ENCODE assay signal across 21 cellular contexts in the genomic region with DNA sequence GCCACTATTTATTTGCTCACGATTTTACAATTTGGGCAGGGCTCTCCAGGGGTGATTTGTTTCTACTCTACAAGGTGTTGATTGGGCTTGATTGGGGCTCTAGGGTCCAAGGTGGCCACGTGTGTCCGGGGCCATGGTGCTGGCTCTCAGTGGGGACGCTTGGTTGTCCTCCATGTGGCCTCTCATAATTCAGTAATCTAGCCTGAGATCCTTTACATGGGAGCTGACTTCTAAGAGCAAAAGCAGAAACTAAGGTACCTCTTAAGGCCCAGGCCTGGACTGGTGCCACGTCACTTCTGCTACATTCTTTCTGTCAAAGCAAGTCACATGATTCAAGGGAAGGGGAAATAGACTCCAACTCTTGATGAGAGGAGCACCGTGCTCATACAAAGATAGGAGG. TPM values are rescaled to one million over a fixed set of nuclear protein-coding genes. Genes with fewer than 3 reads are reported as not detected.
DNase-seq lines count a peak whose midpoint lies in the region; ATAC-seq and TF ChIP-seq lines count a peak whose summit lies in the region.
"Had no signal": no experiment of that assay in that cellular context is flagged by ENCODE, and none has a peak within 500 bp of the region (broad histone marks: within the 10 kb centered on the region; RNA-seq: fewer than 3 reads in every experiment).

No MANE protein-coding gene starts in this region.

- no peak for TF ChIP-seq CTCF in cardiac muscle cell (IDR thresholded peaks at IDR 0.05; ENCODE audit: low read depth, low read length)

- H3K4me1 ChIP-seq in cardiac muscle cell (ENCODE audit: low read depth) = peaks cover 8% of the 10 kb centered on the region

- no peaks in the 10 kb centered on the region for H3K36me3 ChIP-seq in cardiac muscle cell

- peaks cover 4% of the 10 kb centered on the region for H3K27me3 ChIP-seq in cardiac muscle cell

- ATAC-seq in Right ventricle myocardium superior (ENCODE audit: poor library complexity) (no peak), HG02840 (IDR thresholded peaks at IDR 0.05; ENCODE audit: low FRiP score, unreplicated experiment) (no peak)

- H3K4me3 ChIP-seq in cardiac muscle cell = no peak overlapping the region

- H3K27ac ChIP-seq in cardiac muscle cell = peak overlapping the region; percentile 2
- H3K27ac ChIP-seq: C4-2B had no signal

- no peaks in the 10 kb centered on the region for H3K9me3 ChIP-seq in cardiac muscle cell (ENCODE audit: low read depth)

- DNase-seq in cardiac muscle cell (ENCODE audit: low read depth in 1 of 2, low spot score in 1 of 2) = peak in 1 of 2 donors; percentile 74
- no peak for DNase-seq in Right ventricle myocardium superior
- DNase-seq in SIG-M5 treated with dmso at 0.1 percent for 504 hours (lab: John Stamatoyannopoulos, UW; ENCODE audit: unreplicated experiment) = peak; percentile 77
- peak; percentile 49 for DNase-seq in kidney tubule cell (ENCODE audit: low spot score)
- DNase-seq in superior temporal gyrus (ENCODE audit: extremely low spot score) = peak; percentile 47
- no peak for DNase-seq in stimulated activated naive CD4-positive, alpha-beta T cell (lab: John Stamatoyannopoulos, UW)
- DNase-seq in T-helper 9 cell = no peak
- DNase-seq: 8988T; activated CD4-positive, alpha-beta T cell treated with anti-CD3 and anti-CD28 coated beads for 48 hours; activated effector memory CD4-positive, alpha-beta T cell treated with Interleukin-2 at 50 U/mL for 16 hours; cerebellar nuclear complex; immature natural killer cell; NCI-H1436 treated with DMSO at 0.1 percent for 48 hours; NCI-H226; NK-92 treated with Interleukin-12 subunit alpha and Interleukin-12 subunit beta, amount 100 ng/mL, for 24 hours; SHP77 treated with DMSO at 0.1 percent for 48 hours had no signal

- intact Hi-C loops in Right ventricle myocardium superior (cut with DNase I) = no loop called here

RNA-seq across cellular contexts. Expression of a gene that starts 8.1 kb away (rescaled TPM):
- total RNA-seq in cardiac muscle cell (7.5 and 41.8 TPM in 2 replicates), Right ventricle myocardium superior (0.73 TPM)
- 13.4 and 45.6 TPM in 2 replicates for polyA plus RNA-seq in cardiac muscle cell

RNA-seq across cellular contexts. Expression of a gene that starts 15.8 kb away (rescaled TPM):
- total RNA-seq in cardiac muscle cell (not detected in 2 replicates), Right ventricle myocardium superior (0.73 TPM)
- 0.57 TPM in 1 of 2 replicates, not detected in the other for polyA plus RNA-seq in cardiac muscle cell
- total RNA-seq: fibroblast of lung, HT1080, mesenteric fat pad had no signal
- polyA plus RNA-seq: fibroblast of lung, immature natural killer cell had no signal

RNA-seq across cellular contexts. Expression of a gene that starts 41.7 kb away (rescaled TPM):
- total RNA-seq in cardiac muscle cell = 10.3 and 12.9 TPM in 2 replicates
- polyA plus RNA-seq in cardiac muscle cell = 5.8 and 6.1 TPM in 2 replicates
- total RNA-seq in Right ventricle myocardium superior = 6.3 TPM

Comparison
In these comparisons a context has a peak if more than half of its experiments do, and no peak if none do; other contexts are left out.
1. DNase-seq: peak in SIG-M5 treated with dmso at 0.1 percent for 504 hours (single experiment), kidney tubule cell (single experiment) and superior temporal gyrus (single experiment); none in Right ventricle myocardium superior (single experiment), stimulated activated naive CD4-positive, alpha-beta T cell (0 of 6) and T-helper 9 cell (single experiment).